ENCODE assay signal across 16 cellular contexts in genomic region chr2:85276571-85277121, GRCh38. TPM values are rescaled to one million over a fixed set of nuclear protein-coding genes. Genes with fewer than 3 reads are reported as not detected.
DNase-seq lines count a peak whose midpoint lies in the region; ATAC-seq, FAIRE-seq and TF ChIP-seq lines count a peak whose summit lies in the region.
"Had no signal": no experiment of that assay in that cellular context is flagged by ENCODE, and none has a peak within 500 bp of the region (broad histone marks: within the 10 kb centered on the region; RNA-seq: fewer than 3 reads in every experiment).

No MANE protein-coding gene starts in this region.

- H3K27ac Mint-ChIP-seq in activated CD4-positive, alpha-beta memory T cell treated with anti-CD3 and anti-CD28 coated beads, Interleukin-2, amount 10 ng/mL, durations not matched to agents 7 days and 5 days: no peak overlapping the region
- H3K27ac Mint-ChIP-seq: CD4-positive, alpha-beta memory T cell; dendritic cell treated with granulocyte-macrophage colony-stimulating factor and Interleukin-4, amounts not matched to agents 40 ng/mL and 50 ng/mL, for 4 days; neural progenitor cell had no signal

- WGBS in ovary, 3 donors: 8 to 22% (median 9%) methylated on average over 14 of the region's 14 CpGs
- 55 to 73% methylated on average over 14 of the region's 14 CpGs for WGBS in upper lobe of left lung, 2 donors

- CTCF ChIA-PET in activated CD4-positive, alpha-beta memory T cell treated with anti-CD3 and anti-CD28 coated beads, Interleukin-2, amount 10 ng/mL, durations not matched to agents 7 days and 5 days (lab: Charles Lee): interaction anchor here (1.9 to 3.1 kb wide), 2 partner anchors 9 to 11 kb away, joined by 7 to 14 read pairs; no protein-coding TSS in a partner anchor

- H3K36me3 Mint-ChIP-seq in activated CD4-positive, alpha-beta memory T cell treated with anti-CD3 and anti-CD28 coated beads, Interleukin-2, amount 10 ng/mL, durations not matched to agents 7 days and 5 days (ENCODE audit: low read depth): no peaks in the 10 kb centered on the region
- H3K36me3 Mint-ChIP-seq: CD4-positive, alpha-beta memory T cell; neural progenitor cell had no signal

- H3K9ac ChIP-seq in adipocyte (ENCODE audit: low read length): peak overlapping the region; percentile 77
- H3K9ac ChIP-seq: neural progenitor cell had no signal

- no peaks in the 10 kb centered on the region for H3K27me3 ChIP-seq in adipocyte (replicated peaks; ENCODE audit: control insufficient read depth, insufficient read depth, low read length)
- no peaks in the 10 kb centered on the region for H3K27me3 ChIP-seq in ovary
- no peaks in the 10 kb centered on the region for H3K27me3 ChIP-seq in upper lobe of left lung
- H3K27me3 ChIP-seq: adrenal gland, neural progenitor cell had no signal

- FAIRE-seq in RCC 7860 (lab: Jason Lieb, UNC): no peak

- intact Hi-C loops in left cardiac atrium (cut with DNase I) (no loop called here), ovary (cut with DNase I) (no loop called here)

- peaks cover 11% of the 10 kb centered on the region for H3K27me3 Mint-ChIP-seq in activated CD4-positive, alpha-beta memory T cell treated with anti-CD3 and anti-CD28 coated beads, Interleukin-2, amount 10 ng/mL, durations not matched to agents 7 days and 5 days

- TF ChIP-seq POLR2A in ovary (IDR thresholded peaks at IDR 0.05) (no peak), upper lobe of left lung (IDR thresholded peaks at IDR 0.05) (no peak)

- peak overlapping the region; percentile 71 for H3K4me3 ChIP-seq in adipocyte (ENCODE audit: low read length)
- H3K4me3 ChIP-seq in ovary: no peak overlapping the region
- no peak overlapping the region for H3K4me3 ChIP-seq in upper lobe of left lung
- H3K4me3 ChIP-seq: adrenal gland, neural progenitor cell had no signal

- peaks cover 4% of the 10 kb centered on the region for H3K4me1 Mint-ChIP-seq in activated CD4-positive, alpha-beta memory T cell treated with anti-CD3 and anti-CD28 coated beads, Interleukin-2, amount 10 ng/mL, durations not matched to agents 7 days and 5 days
- H3K4me1 Mint-ChIP-seq: CD4-positive, alpha-beta memory T cell had no signal

- H3K27ac ChIP-seq in ovary (peak overlapping the region; percentile 68 to 77), upper lobe of left lung (peak overlapping the region; percentile 13 to 74 (median 48))
- H3K27ac ChIP-seq: neural progenitor cell, WERI-Rb-1 had no signal

- POLR2A ChIA-PET in activated CD4-positive, alpha-beta memory T cell treated with anti-CD3 and anti-CD28 coated beads, Interleukin-2, amount 10 ng/mL, durations not matched to agents 7 days and 5 days (lab: Charles Lee): no interaction called here

- H3K9me3 Mint-ChIP-seq in activated CD4-positive, alpha-beta memory T cell treated with anti-CD3 and anti-CD28 coated beads, Interleukin-2, amount 10 ng/mL, durations not matched to agents 7 days and 5 days: no peaks in the 10 kb centered on the region
- H3K9me3 Mint-ChIP-seq: dendritic cell treated with granulocyte-macrophage colony-stimulating factor and Interleukin-4, amounts not matched to agents 40 ng/mL and 50 ng/mL, for 4 days; neural progenitor cell had no signal

- H3K9me3 ChIP-seq in adipocyte (ENCODE audit: control insufficient read depth, low read length) (no peaks in the 10 kb centered on the region), ovary (no peaks in the 10 kb centered on the region), upper lobe of left lung (no peaks in the 10 kb centered on the region)
- H3K9me3 ChIP-seq: adrenal gland had no signal

- H3K4me1 ChIP-seq in adipocyte (ENCODE audit: control insufficient read depth, insufficient read depth, low read length): peaks cover 30% of the 10 kb centered on the region
- H3K4me1 ChIP-seq in ovary (ENCODE audit: insufficient read depth): peaks cover 32% of the 10 kb centered on the region
- H3K4me1 ChIP-seq in upper lobe of left lung: peaks cover 11 to 31% (median 17%) of the 10 kb centered on the region in 4 donors
- H3K4me1 ChIP-seq: adrenal gland had no signal

- no peaks in the 10 kb centered on the region for H3K36me3 ChIP-seq in adipocyte (ENCODE audit: control insufficient read depth, insufficient read depth, low read length, severe bottlenecking)
- no peaks in the 10 kb centered on the region for H3K36me3 ChIP-seq in ovary
- H3K36me3 ChIP-seq in upper lobe of left lung: no peaks in the 10 kb centered on the region
- H3K36me3 ChIP-seq: adrenal gland, neural progenitor cell, WERI-Rb-1 had no signal

- H3K4me3 Mint-ChIP-seq in activated CD4-positive, alpha-beta memory T cell treated with anti-CD3 and anti-CD28 coated beads, Interleukin-2, amount 10 ng/mL, durations not matched to agents 7 days and 5 days: no peak overlapping the region
- H3K4me3 Mint-ChIP-seq: dendritic cell treated with granulocyte-macrophage colony-stimulating factor and Interleukin-4, amounts not matched to agents 40 ng/mL and 50 ng/mL, for 4 days; neural progenitor cell had no signal

- no peak for TF ChIP-seq CTCF in ovary (IDR thresholded peaks at IDR 0.05)
- TF ChIP-seq CTCF in upper lobe of left lung (IDR thresholded peaks at IDR 0.05): no peak

- TF ChIP-seq EP300 in ovary (IDR thresholded peaks at IDR 0.05) (no peak), upper lobe of left lung (IDR thresholded peaks at IDR 0.05) (no peak)

- ATAC-seq in left cardiac atrium (peak; percentile 20 to 49), upper lobe of left lung (ENCODE audit: low FRiP score in 2 of 2) (no peak), GM18867 (IDR thresholded peaks at IDR 0.05; ENCODE audit: unreplicated experiment) (no peak)
- ATAC-seq: SK-N-SH treated with all-trans-retinoic acid at 6 μM for 48 hours had no signal

- no peak for DNase-seq in adipocyte (ENCODE audit: low read depth)
- no peak for DNase-seq in left cardiac atrium
- DNase-seq in ovary: peak; percentile 39 to 63 (median 51)
- DNase-seq in upper lobe of left lung: no peak
- DNase-seq in activated CD4-positive, alpha-beta memory T cell treated with anti-CD3 and anti-CD28 coated beads, Interleukin-2, amount 10 ng/mL, durations not matched to agents 7 days and 5 days: no peak
- no peak for DNase-seq in C1 segment of cervical spinal cord (lab: John Stamatoyannopoulos, UW)
- DNase-seq in RCC 7860 (ENCODE audit: low spot score): no peak
- DNase-seq: adrenal gland; CD4-positive, alpha-beta memory T cell; foreskin melanocyte; NCI-H2029 treated with DMSO at 0.1 percent for 48 hours; WERI-Rb-1 had no signal

RNA-seq across cellular contexts. Expression of gene TGOLN2, which starts 51.1 kb away (rescaled TPM):
- total RNA-seq in left cardiac atrium (10 to 100 TPM; 71.1 to 73.9 TPM), ovary (10 to 100 TPM; 58.5 to 86.5 (median 75.8) TPM), upper lobe of left lung (100 to 1,000 TPM; 128 to 172 (median 147) TPM)
- polyA plus RNA-seq in ovary: 100 to 1,000 TPM in 1 of 2 donors, 10 to 100 TPM in 1; 43.2 to 115 TPM
- total RNA-seq in activated CD4-positive, alpha-beta memory T cell treated with anti-CD3 and anti-CD28 coated beads, Interleukin-2, amount 10 ng/mL, durations not matched to agents 7 days and 5 days: 100 to 1,000 TPM; 129 to 131 TPM

Comparison
In these comparisons a context has a peak if more than half of its experiments do, and no peak if none do; other contexts are left out.
1. DNase-seq: peak in ovary (5 of 5); none in adipocyte (single experiment), left cardiac atrium (single experiment), upper lobe of left lung (0 of 2), activated CD4-positive, alpha-beta memory T cell treated with anti-CD3 and anti-CD28 coated beads, Interleukin-2, amount 10 ng/mL, durations not matched to agents 7 days and 5 days (single experiment), C1 segment of cervical spinal cord (0 of 14) and RCC 7860 (single experiment).
2. ATAC-seq: peak in left cardiac atrium (2 of 2); none in upper lobe of left lung (0 of 2) and GM18867 (single experiment).